Comparison of ENCODE assay signal across 11 cellular contexts in the genomic region with DNA sequence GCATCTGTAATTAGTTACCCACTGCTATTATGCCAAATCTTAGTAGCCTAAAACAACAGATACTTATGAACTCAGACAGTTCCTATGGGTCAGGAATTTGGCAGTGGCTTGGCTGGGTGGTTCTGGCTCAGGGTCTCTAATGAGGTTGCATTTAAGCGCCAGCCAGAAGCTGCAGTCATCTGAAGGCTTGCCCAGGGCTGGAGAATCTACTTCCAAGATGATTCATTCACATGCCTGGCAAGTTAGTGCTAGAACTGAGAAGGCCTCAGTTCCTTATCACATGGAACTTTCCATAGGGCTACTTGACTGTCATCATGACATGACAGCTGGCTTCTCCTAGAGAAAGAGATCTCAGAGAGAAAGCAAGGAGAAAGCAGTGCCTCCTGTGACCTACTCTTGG.
DNase-seq lines count a peak whose midpoint lies in the region; ATAC-seq and TF ChIP-seq lines count a peak whose summit lies in the region.
"Had no signal": no experiment of that assay in that cellular context is flagged by ENCODE, and none has a peak within 500 bp of the region (broad histone marks: within the 10 kb centered on the region; RNA-seq: fewer than 3 reads in every experiment).

No MANE protein-coding gene starts in this region.

- H2BK120ac ChIP-seq in mesendoderm (ENCODE audit: low read depth, low read length), result no peak overlapping the region

- H3K4me3 ChIP-seq in AG10803 (ENCODE audit: low read length), result no peak overlapping the region
- no peak overlapping the region for H3K4me3 ChIP-seq in epithelial cell of esophagus (ENCODE audit: low read length)
- H3K4me3 ChIP-seq in mesendoderm (ENCODE audit: low read length), result no peak overlapping the region

- H3K56ac ChIP-seq in mesendoderm (ENCODE audit: low read length), result no peak overlapping the region

- H2AK5ac ChIP-seq in mesendoderm (ENCODE audit: low read length), result no peak overlapping the region

- H3K4me3 Mint-ChIP-seq in activated naive CD8-positive, alpha-beta T cell treated with anti-CD3 and anti-CD28 coated beads for 36 hours, result no peak overlapping the region

- H3K79me1 ChIP-seq in mesendoderm (ENCODE audit: low read length), result no peaks in the 10 kb centered on the region

- ATAC-seq in GM18519 (IDR thresholded peaks at IDR 0.05; ENCODE audit: low FRiP score, unreplicated experiment) (no peak), HG03378 (IDR thresholded peaks at IDR 0.05; ENCODE audit: unreplicated experiment) (no peak), HG02642 (IDR thresholded peaks at IDR 0.05; ENCODE audit: poor library complexity, unreplicated experiment) (no peak)

- no peak overlapping the region for H3K4ac ChIP-seq in mesendoderm (ENCODE audit: low read depth, low read length)

- H3K9ac ChIP-seq in mesendoderm (ENCODE audit: low read length), result no peak overlapping the region

- no peaks in the 10 kb centered on the region for H3K9me3 Mint-ChIP-seq in activated naive CD8-positive, alpha-beta T cell treated with anti-CD3 and anti-CD28 coated beads for 36 hours

- DNase-seq in AG10803 (ENCODE audit: low read depth) (peak; percentile 93), NCI-H446 (lab: John Stamatoyannopoulos, UW) (peak; percentile 43 to 84), epithelial cell of esophagus (ENCODE audit: low read depth) (peak; percentile 94), mesendoderm (peak; percentile 91)
- no peak for DNase-seq in activated naive CD8-positive, alpha-beta T cell treated with anti-CD3 and anti-CD28 coated beads for 36 hours
- DNase-seq: activated T-cell treated with anti-CD3 and anti-CD28 coated beads, Interleukin-2, amount 50 U/mL, for 1 hour; NCI-H1436; stimulated activated CD4-positive, alpha-beta T cell treated with anti-CD3 and anti-CD28 coated beads, Interleukin-4, amount 100 ng/mL, for 24 hours had no signal

- no CpG with 5 or more reads among the region's 1 CpG for WGBS in mesendoderm (ENCODE audit: extremely low coverage, insufficient coverage, low lambda C conversion rate)

- no peak overlapping the region for H2BK15ac ChIP-seq in mesendoderm (replicated peaks; ENCODE audit: low read depth)

- no peak overlapping the region for H4K5ac ChIP-seq in mesendoderm (ENCODE audit: low read length)

- TF ChIP-seq CTCF in AG10803 (conservative IDR thresholded peaks at IDR 0.05; ENCODE audit: low read length), result no peak
- no peak for TF ChIP-seq CTCF in epithelial cell of esophagus (IDR thresholded peaks at IDR 0.05; ENCODE audit: insufficient read depth, low read depth, low read length, missing control alignments)

- no peaks in the 10 kb centered on the region for H3K4me1 ChIP-seq in mesendoderm (ENCODE audit: control insufficient read depth, low read depth, low read length)

- H3K36me3 ChIP-seq in mesendoderm (ENCODE audit: control insufficient read depth, insufficient read depth, low read length), result no peaks in the 10 kb centered on the region

- H3K27ac Mint-ChIP-seq in activated naive CD8-positive, alpha-beta T cell treated with anti-CD3 and anti-CD28 coated beads for 36 hours, result no peak overlapping the region

- H3K27me3 Mint-ChIP-seq in activated naive CD8-positive, alpha-beta T cell treated with anti-CD3 and anti-CD28 coated beads for 36 hours, result no peaks in the 10 kb centered on the region

- no peak overlapping the region for H3K27ac ChIP-seq in mesendoderm (ENCODE audit: low read depth, low read length)

- no peaks in the 10 kb centered on the region for H3K27me3 ChIP-seq in mesendoderm (ENCODE audit: insufficient read depth, low read length, poor library complexity)

- H3K23ac ChIP-seq in mesendoderm (ENCODE audit: low read length), result no peak overlapping the region

- H3K79me2 ChIP-seq in mesendoderm (ENCODE audit: control insufficient read depth, insufficient read depth, low read length), result no peaks in the 10 kb centered on the region

- H3K18ac ChIP-seq in mesendoderm (ENCODE audit: low read length), result no peak overlapping the region

- H4K8ac ChIP-seq in mesendoderm (ENCODE audit: low read depth, low read length), result no peak overlapping the region

- no peaks in the 10 kb centered on the region for H3K36me3 Mint-ChIP-seq in activated naive CD8-positive, alpha-beta T cell treated with anti-CD3 and anti-CD28 coated beads for 36 hours

- peaks cover 1% of the 10 kb centered on the region for H3K4me1 Mint-ChIP-seq in activated naive CD8-positive, alpha-beta T cell treated with anti-CD3 and anti-CD28 coated beads for 36 hours

- H3K4me2 ChIP-seq in mesendoderm (ENCODE audit: low read length), result no peak overlapping the region

- H2BK5ac ChIP-seq in mesendoderm (ENCODE audit: low read length), result no peak overlapping the region
